ENCODE assay signal across 1 cellular context in genomic region chr2:37838541-37839167, GRCh38.
TF ChIP-seq lines count a peak whose summit lies in the region.

No MANE protein-coding gene starts in this region.

TF ChIP-seq in SK-N-SH, 30 proteins besides CTCF, POLR2A, EP300 and RAD21 (continued from another document):
- TF ChIP-seq MEF2A (IDR thresholded peaks at IDR 0.05; ENCODE audit: borderline replicate concordance, low read depth), result no peak
- no peak for TF ChIP-seq NRF1 (IDR thresholded peaks at IDR 0.05; ENCODE audit: low read depth, low read length)
- peak; percentile 81 for TF ChIP-seq GATA2 (CRISPR knock-in tag; IDR thresholded peaks at IDR 0.05)
- no peak for TF ChIP-seq SMC3 (IDR thresholded peaks at IDR 0.05; ENCODE audit: low read depth, low read length)
- TF ChIP-seq REST (IDR thresholded peaks at IDR 0.05; ENCODE audit: low read depth, low read length), result no peak
- peak; percentile 45; the same call in 1 of the 2 replicates for TF ChIP-seq RCOR1 (IDR thresholded peaks at IDR 0.05; ENCODE audit: low read length)
- TF ChIP-seq TEAD4 (IDR thresholded peaks at IDR 0.05; ENCODE audit: borderline replicate concordance, insufficient read depth), result no peak
- no peak for TF ChIP-seq GABPA (IDR thresholded peaks at IDR 0.05; ENCODE audit: low read depth)
- TF ChIP-seq CHD2 (IDR thresholded peaks at IDR 0.05; ENCODE audit: low read length, partially characterized antibody), result peak; percentile 10
- TF ChIP-seq SIN3A (IDR thresholded peaks at IDR 0.05; ENCODE audit: borderline replicate concordance, low read depth, low read length), result no peak
- no peak for TF ChIP-seq TCF12 (IDR thresholded peaks at IDR 0.05)
- TF ChIP-seq RXRA (IDR thresholded peaks at IDR 0.05; ENCODE audit: borderline replicate concordance, low read depth), result no peak
- TF ChIP-seq ELF1 (IDR thresholded peaks at IDR 0.05), result no peak
